17 cellular contexts compared by ENCODE assay signal in the genomic region with DNA sequence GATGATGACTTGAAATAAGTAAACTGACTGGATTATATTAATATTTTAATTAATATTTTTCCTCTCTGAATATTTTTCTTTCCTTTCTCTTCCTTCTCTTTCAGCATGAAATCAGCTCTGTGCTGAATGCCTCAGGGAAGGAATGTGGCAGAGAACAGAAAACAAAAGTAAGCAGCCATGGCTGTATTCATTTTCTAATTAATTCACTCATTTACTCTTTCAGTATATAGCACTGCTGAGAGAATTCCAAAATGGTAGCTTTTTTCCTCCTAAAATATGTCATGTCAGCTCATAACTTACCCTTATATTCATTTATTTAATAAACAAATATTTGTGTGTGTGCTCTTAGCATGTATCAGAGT.
"Had no signal": no experiment of that assay in that cellular context is flagged by ENCODE, and none has a peak within 500 bp of the region (broad histone marks: within the 10 kb centered on the region; RNA-seq: fewer than 3 reads in every experiment).

No MANE protein-coding gene starts in this region.

- H3K4me3 ChIP-seq: hepatocyte, thyroid gland, uterus had no signal

- H3K9me3 ChIP-seq: thyroid gland, uterus had no signal

- H3K4me1 Mint-ChIP-seq: endodermal cell had no signal

- DNase-seq: activated CD4-positive, alpha-beta T cell treated with anti-CD3 and anti-CD28 coated beads for 4 hours; activated CD8-positive, alpha-beta T cell treated with anti-CD3 and anti-CD28 coated beads, Interleukin-2, amount 10 ng/mL, durations not matched to agents 7 days and 5 days; activated naive CD4-positive, alpha-beta T cell treated with anti-CD3 and anti-CD28 coated beads, Interleukin-2, amount 10 ng/mL, durations not matched to agents 7 days and 5 days; brain microvascular endothelial cell; cerebellar nuclear complex; dermis blood vessel endothelial cell; endodermal cell; erythroblast; mesendoderm; small intestine; T1000; thyroid gland; uterus had no signal

- ATAC-seq: activated CD8-positive, alpha-beta T cell treated with anti-CD3 and anti-CD28 coated beads, Interleukin-2, amount 10 ng/mL, durations not matched to agents 7 days and 5 days had no signal

- H3K9me3 Mint-ChIP-seq: activated naive CD4-positive, alpha-beta T cell treated with anti-CD3 and anti-CD28 coated beads, Interleukin-2, amount 10 ng/mL, durations not matched to agents 7 days and 5 days; endodermal cell had no signal

- H3K36me3 Mint-ChIP-seq: activated naive CD4-positive, alpha-beta T cell treated with anti-CD3 and anti-CD28 coated beads, Interleukin-2, amount 10 ng/mL, durations not matched to agents 7 days and 5 days had no signal

- H3K79me2 ChIP-seq: hepatocyte, parathyroid adenoma had no signal

- H3K27me3 ChIP-seq: brain microvascular endothelial cell, hepatocyte, thyroid gland, uterus had no signal

- H3K36me3 ChIP-seq: brain microvascular endothelial cell, thyroid gland, uterus had no signal

- H3K4me1 ChIP-seq: parathyroid adenoma, thyroid gland, uterus had no signal

- H2AFZ ChIP-seq: hepatocyte, parathyroid adenoma had no signal

- H3K9ac ChIP-seq: parathyroid adenoma had no signal

- H3K4me2 ChIP-seq: hepatocyte had no signal

- FAIRE-seq: small intestine had no signal

- H3K27me3 Mint-ChIP-seq: activated naive CD4-positive, alpha-beta T cell treated with anti-CD3 and anti-CD28 coated beads, Interleukin-2, amount 10 ng/mL, durations not matched to agents 7 days and 5 days had no signal

- H3K4me3 Mint-ChIP-seq: activated CD8-positive, alpha-beta T cell treated with anti-CD3 and anti-CD28 coated beads, Interleukin-2, amount 10 ng/mL, durations not matched to agents 7 days and 5 days; activated naive CD4-positive, alpha-beta T cell treated with anti-CD3 and anti-CD28 coated beads, Interleukin-2, amount 10 ng/mL, durations not matched to agents 7 days and 5 days; endodermal cell; neural crest cell had no signal

- H3K27ac ChIP-seq: brain microvascular endothelial cell, hepatocyte, parathyroid adenoma, thyroid gland, uterus, VCaP had no signal
